In the genomic region with DNA sequence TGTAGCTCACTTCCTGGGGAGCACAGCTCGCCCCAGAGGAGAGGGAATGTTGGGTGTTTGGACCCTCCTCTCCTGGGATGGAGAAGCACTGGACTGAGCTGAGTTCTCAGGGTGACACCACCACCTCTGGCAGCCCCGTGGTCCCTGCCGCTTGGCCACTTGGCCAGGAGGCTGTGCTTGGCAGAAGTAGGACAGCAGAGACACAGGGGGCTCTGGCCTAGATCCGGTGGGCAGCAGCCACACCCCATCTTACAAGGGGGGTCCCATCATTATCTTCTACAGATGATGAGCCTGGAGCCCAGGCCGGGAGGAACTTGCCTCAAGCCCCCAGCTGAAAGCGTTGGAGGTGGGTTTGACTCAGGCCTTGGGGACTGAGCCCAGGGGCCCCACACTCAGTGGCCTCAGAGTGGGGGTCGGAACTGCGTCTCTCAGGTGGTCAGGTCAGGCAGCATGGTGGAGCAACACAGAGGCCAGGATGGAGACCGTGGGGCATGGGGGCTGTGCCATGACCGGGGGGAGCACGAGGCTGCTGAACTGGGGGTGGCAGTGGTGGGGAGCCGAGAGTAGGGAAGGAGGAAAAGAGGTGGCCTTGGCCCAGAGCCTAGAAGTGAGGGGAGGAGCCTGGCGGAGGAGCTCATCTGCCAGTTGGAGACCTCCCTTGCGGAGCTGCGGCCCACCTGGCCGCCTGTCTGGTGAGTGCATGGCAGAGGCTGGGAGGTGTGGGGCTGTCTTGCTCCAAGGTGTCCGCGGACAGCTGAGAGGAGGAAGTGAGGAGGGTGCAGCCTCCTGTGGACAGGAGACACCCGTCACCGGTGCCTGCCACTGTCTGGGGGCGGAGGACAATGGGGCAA, we compare ENCODE assay signal across 21 cellular contexts.
DNase-seq lines count a peak whose midpoint lies in the region; ATAC-seq, FAIRE-seq and TF ChIP-seq lines count a peak whose summit lies in the region.
"Had no signal": no experiment of that assay in that cellular context is flagged by ENCODE, and none has a peak within 500 bp of the region (broad histone marks: within the 10 kb centered on the region; RNA-seq: fewer than 3 reads in every experiment).

No MANE protein-coding gene starts in this region.

- H3K36me3 Mint-ChIP-seq in activated T-cell treated with anti-CD3 and anti-CD28 coated beads, Interleukin-2, amount 50 U/mL, for 72 hours (ENCODE audit: insufficient read depth in 2 of 2): no peaks in the 10 kb centered on the region
- H3K36me3 Mint-ChIP-seq in type B pancreatic cell: no peaks in the 10 kb centered on the region
- H3K36me3 Mint-ChIP-seq in activated CD4-positive, alpha-beta T cell treated with anti-CD3 and anti-CD28 coated beads, Interleukin-2, amount 10 ng/mL, durations not matched to agents 7 days and 5 days (ENCODE audit: low read depth): no peaks in the 10 kb centered on the region
- H3K36me3 Mint-ChIP-seq: mesothelial cell of epicardium had no signal

- no peak overlapping the region for H3K27ac Mint-ChIP-seq in activated T-cell treated with anti-CD3 and anti-CD28 coated beads, Interleukin-2, amount 50 U/mL, for 72 hours
- H3K27ac Mint-ChIP-seq in type B pancreatic cell: no peak overlapping the region
- H3K27ac Mint-ChIP-seq in activated CD4-positive, alpha-beta T cell treated with anti-CD3 and anti-CD28 coated beads, Interleukin-2, amount 10 ng/mL, durations not matched to agents 7 days and 5 days: no peak overlapping the region
- H3K27ac Mint-ChIP-seq: activated CD8-positive, alpha-beta T cell treated with anti-CD3 and anti-CD28 coated beads, Interleukin-2, amount 10 ng/mL, durations not matched to agents 7 days and 5 days; CD4-positive, alpha-beta T cell; mesothelial cell of epicardium had no signal

- no peak for FAIRE-seq in H54 (lab: Jason Lieb, UNC)
- FAIRE-seq: A204.1, astrocyte, K562, small intestine had no signal

- peaks cover 6% of the 10 kb centered on the region for H3K27me3 Mint-ChIP-seq in activated T-cell treated with anti-CD3 and anti-CD28 coated beads, Interleukin-2, amount 50 U/mL, for 72 hours (ENCODE audit: low read depth)
- peaks cover 4% of the 10 kb centered on the region for H3K27me3 Mint-ChIP-seq in type B pancreatic cell
- H3K27me3 Mint-ChIP-seq in activated CD4-positive, alpha-beta T cell treated with anti-CD3 and anti-CD28 coated beads, Interleukin-2, amount 10 ng/mL, durations not matched to agents 7 days and 5 days: no peaks in the 10 kb centered on the region
- H3K27me3 Mint-ChIP-seq: CD4-positive, alpha-beta T cell had no signal

- peak overlapping the region in 5 of 59 donors; percentile 9 to 43 (median 26) for H3K4me3 ChIP-seq in dorsolateral prefrontal cortex
- H3K4me3 ChIP-seq: colonic mucosa, K562, Peyer's patch had no signal

- POLR2A ChIA-PET in activated CD4-positive, alpha-beta T cell treated with anti-CD3 and anti-CD28 coated beads, Interleukin-2, amount 10 ng/mL, durations not matched to agents 7 days and 5 days (lab: Charles Lee): no interaction called here

- ATAC-seq in activated T-cell treated with anti-CD3 and anti-CD28 coated beads, Interleukin-2, amount 50 U/mL, for 72 hours (replicated peaks in 1 of 2): no peak
- ATAC-seq: activated CD8-positive, alpha-beta T cell treated with anti-CD3 and anti-CD28 coated beads, Interleukin-2, amount 10 ng/mL, durations not matched to agents 7 days and 5 days; K562 had no signal

- H3K27me3 ChIP-seq in dorsolateral prefrontal cortex: no peaks in the 10 kb centered on the region
- H3K27me3 ChIP-seq: colonic mucosa, Peyer's patch had no signal

- peak overlapping the region; percentile 4 to 97 (median 90) for H3K27ac ChIP-seq in dorsolateral prefrontal cortex
- H3K27ac ChIP-seq: colonic mucosa, epithelial cell of prostate had no signal

- H3K9me3 Mint-ChIP-seq in activated T-cell treated with anti-CD3 and anti-CD28 coated beads, Interleukin-2, amount 50 U/mL, for 72 hours: no peaks in the 10 kb centered on the region
- peaks cover 5% of the 10 kb centered on the region for H3K9me3 Mint-ChIP-seq in type B pancreatic cell
- H3K9me3 Mint-ChIP-seq in activated CD4-positive, alpha-beta T cell treated with anti-CD3 and anti-CD28 coated beads, Interleukin-2, amount 10 ng/mL, durations not matched to agents 7 days and 5 days: no peaks in the 10 kb centered on the region
- H3K9me3 Mint-ChIP-seq: CD4-positive, alpha-beta T cell; mesothelial cell of epicardium had no signal

- CTCF ChIA-PET in activated CD4-positive, alpha-beta T cell treated with anti-CD3 and anti-CD28 coated beads, Interleukin-2, amount 10 ng/mL, durations not matched to agents 7 days and 5 days (lab: Charles Lee): interaction anchor here (0.6 kb wide), 1 partner anchor 1781 kb away, joined by 3 read pairs; no protein-coding TSS in a partner anchor

- no peak overlapping the region for H3K4me3 Mint-ChIP-seq in activated T-cell treated with anti-CD3 and anti-CD28 coated beads, Interleukin-2, amount 50 U/mL, for 72 hours
- H3K4me3 Mint-ChIP-seq in type B pancreatic cell: no peak overlapping the region
- H3K4me3 Mint-ChIP-seq in activated CD4-positive, alpha-beta T cell treated with anti-CD3 and anti-CD28 coated beads, Interleukin-2, amount 10 ng/mL, durations not matched to agents 7 days and 5 days: no peak overlapping the region
- H3K4me3 Mint-ChIP-seq: activated CD8-positive, alpha-beta T cell treated with anti-CD3 and anti-CD28 coated beads, Interleukin-2, amount 10 ng/mL, durations not matched to agents 7 days and 5 days; CD4-positive, alpha-beta T cell; mesothelial cell of epicardium had no signal

- TF ChIP-seq POLR2A in H54 (IDR thresholded peaks at IDR 0.05; ENCODE audit: low read depth, low read length): no peak

- H3K4me1 Mint-ChIP-seq in activated T-cell treated with anti-CD3 and anti-CD28 coated beads, Interleukin-2, amount 50 U/mL, for 72 hours (ENCODE audit: low read depth): no peaks in the 10 kb centered on the region
- H3K4me1 Mint-ChIP-seq in type B pancreatic cell (ENCODE audit: unreplicated experiment): peaks cover 5% of the 10 kb centered on the region
- H3K4me1 Mint-ChIP-seq in activated CD4-positive, alpha-beta T cell treated with anti-CD3 and anti-CD28 coated beads, Interleukin-2, amount 10 ng/mL, durations not matched to agents 7 days and 5 days: no peaks in the 10 kb centered on the region
- H3K4me1 Mint-ChIP-seq: mesothelial cell of epicardium had no signal

- DNase-seq in activated T-cell treated with anti-CD3 and anti-CD28 coated beads, Interleukin-2, amount 50 U/mL, for 1 hour: peak; percentile 11
- DNase-seq in activated T-cell treated with anti-CD3 and anti-CD28 coated beads, Interleukin-2, amount 50 U/mL, for 72 hours: no peak
- DNase-seq in dorsolateral prefrontal cortex: peak in 5 of 10 donors; percentile 8 to 41 (median 27)
- peak; percentile 86 for DNase-seq in mesenteric fat pad (ENCODE audit: low spot score)
- DNase-seq in type B pancreatic cell (ENCODE audit: extremely low spot score, unreplicated experiment): peak; percentile 67
- no peak for DNase-seq in H54 (ENCODE audit: insufficient read length, low spot score)
- no peak for DNase-seq in occipital lobe (lab: John Stamatoyannopoulos, UW)
- DNase-seq in activated CD4-positive, alpha-beta T cell treated with anti-CD3 and anti-CD28 coated beads, Interleukin-2, amount 10 ng/mL, durations not matched to agents 7 days and 5 days: no peak
- DNase-seq: activated CD8-positive, alpha-beta T cell treated with anti-CD3 and anti-CD28 coated beads, Interleukin-2, amount 10 ng/mL, durations not matched to agents 7 days and 5 days; activated gamma-delta T cell; colonic mucosa; NCI-H1092; NCI-H748 treated with DMSO at 0.1 percent for 48 hours had no signal

- intact Hi-C loops in dorsolateral prefrontal cortex (cut with DNase I): no loop called here

- no peak for TF ChIP-seq CTCF in dorsolateral prefrontal cortex (IDR thresholded peaks at IDR 0.05 in 54 of 56, conservative IDR thresholded peaks at IDR 0.05 in 2 of 56; ENCODE audit: low read depth in 1 of 56, partially characterized antibody in 56 of 56)
- TF ChIP-seq CTCF in type B pancreatic cell (conservative IDR thresholded peaks at IDR 0.05): no peak

Comparison
In these comparisons a context has a peak if more than half of its experiments do, and no peak if none do; other contexts are left out.
1. DNase-seq: peak in activated T-cell treated with anti-CD3 and anti-CD28 coated beads, Interleukin-2, amount 50 U/mL, for 1 hour (single experiment), mesenteric fat pad (single experiment) and type B pancreatic cell (single experiment); none in activated T-cell treated with anti-CD3 and anti-CD28 coated beads, Interleukin-2, amount 50 U/mL, for 72 hours (0 of 2), H54 (single experiment), occipital lobe (single experiment) and activated CD4-positive, alpha-beta T cell treated with anti-CD3 and anti-CD28 coated beads, Interleukin-2, amount 10 ng/mL, durations not matched to agents 7 days and 5 days (single experiment).